1 cellular context compared by ENCODE assay signal in genomic region chr6:29926081-29926794, GRCh38.
A peak's percentile ranks its signal among the peaks of the same experiment; 100 is the strongest.
TF ChIP-seq lines count a peak whose summit lies in the region.

No MANE protein-coding gene starts in this region.

TF ChIP-seq in HepG2, 621 proteins besides CTCF, POLR2A, EP300 and RAD21 (continued from another document):
- TF ChIP-seq ZNF282 (IDR thresholded peaks at IDR 0.05; ENCODE audit: partially characterized antibody) (no peak), FOXK1 (CRISPR knock-in tag; IDR thresholded peaks at IDR 0.05; ENCODE audit: borderline replicate concordance, low read depth) (no peak), KLF9 (CRISPR knock-in tag; IDR thresholded peaks at IDR 0.05; ENCODE audit: low read depth) (no peak), CCDC6 (CRISPR knock-in tag; IDR thresholded peaks at IDR 0.05) (no peak), ZNF550 (CRISPR knock-in tag; IDR thresholded peaks at IDR 0.05; ENCODE audit: borderline replicate concordance) (no peak), TBL1XR1 (IDR thresholded peaks at IDR 0.05; ENCODE audit: borderline replicate concordance, low read length, partially characterized antibody) (no peak), SP1 (IDR thresholded peaks at IDR 0.05) (no peak), SP1 (CRISPR knock-in tag; IDR thresholded peaks at IDR 0.05) (0 out of 2 replicates have a peak, but pooled peaks have one; percentile 14), PLRG1 (conservative IDR thresholded peaks at IDR 0.05) (no peak), TFE3 (CRISPR knock-in tag; IDR thresholded peaks at IDR 0.05) (no peak), MLX (CRISPR knock-in tag; IDR thresholded peaks at IDR 0.05) (no peak), NBN (conservative IDR thresholded peaks at IDR 0.05) (no peak), RCOR2 (CRISPR knock-in tag; IDR thresholded peaks at IDR 0.05) (no peak), ZSCAN31 (CRISPR knock-in tag; IDR thresholded peaks at IDR 0.05; ENCODE audit: low read depth) (0 out of 2 replicates have a peak, but pooled peaks have one; percentile 24), ZNF577 (CRISPR knock-in tag; IDR thresholded peaks at IDR 0.05; ENCODE audit: borderline replicate concordance, low read depth) (no peak), ONECUT2 (CRISPR knock-in tag; IDR thresholded peaks at IDR 0.05) (peak; percentile 59; the same call in 1 of the 2 replicates)
- TF ChIP-seq, protein P1, sequence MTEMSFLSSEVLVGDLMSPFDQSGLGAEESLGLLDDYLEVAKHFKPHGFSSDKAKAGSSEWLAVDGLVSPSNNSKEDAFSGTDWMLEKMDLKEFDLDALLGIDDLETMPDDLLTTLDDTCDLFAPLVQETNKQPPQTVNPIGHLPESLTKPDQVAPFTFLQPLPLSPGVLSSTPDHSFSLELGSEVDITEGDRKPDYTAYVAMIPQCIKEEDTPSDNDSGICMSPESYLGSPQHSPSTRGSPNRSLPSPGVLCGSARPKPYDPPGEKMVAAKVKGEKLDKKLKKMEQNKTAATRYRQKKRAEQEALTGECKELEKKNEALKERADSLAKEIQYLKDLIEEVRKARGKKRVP (CRISPR knock-in tag; IDR thresholded peaks at IDR 0.05) = no peak
